In genomic region chr5:171673328-171673727, GRCh38 we compare ENCODE assay signal across 34 cellular contexts.
A peak's percentile ranks its signal among the peaks of the same experiment; 100 is the strongest.
DNase-seq lines count a peak whose midpoint lies in the region; ATAC-seq, FAIRE-seq and TF ChIP-seq lines count a peak whose summit lies in the region.
"Had no signal": no experiment of that assay in that cellular context is flagged by ENCODE, and none has a peak within 500 bp of the region (broad histone marks: within the 10 kb centered on the region; RNA-seq: fewer than 3 reads in every experiment).

No MANE protein-coding gene starts in this region.

- no peak for ATAC-seq in HG03175 (IDR thresholded peaks at IDR 0.05; ENCODE audit: unreplicated experiment)
- ATAC-seq: activated CD4-positive, alpha-beta T cell treated with anti-CD3 and anti-CD28 coated beads for 36 hours; activated CD8-positive, alpha-beta T cell treated with anti-CD3 and anti-CD28 coated beads, Interleukin-2, amount 10 ng/mL, durations not matched to agents 7 days and 5 days; activated naive CD4-positive, alpha-beta T cell treated with anti-CD3 and anti-CD28 coated beads, Interleukin-2, amount 50 U/mL, for 72 hours; left colon; mucosa of descending colon; natural killer cell treated with Interleukin-12 subunit alpha and Interleukin-12 subunit beta and Interleukin-15 and Interleukin-18, amount 100 ng/mL, for 72 hours had no signal

- H3K4me2 ChIP-seq in endothelial cell of umbilical vein (ENCODE audit: insufficient read depth, low read length) = no peak overlapping the region

- TF ChIP-seq CTCF in AG09319 (IDR thresholded peaks at IDR 0.05; ENCODE audit: low read depth, low read length) (no peak), endothelial cell of umbilical vein (IDR thresholded peaks at IDR 0.05; ENCODE audit: extremely low read depth in 1 of 2, insufficient read depth in 1 of 2, low read depth in 1 of 2, low read length in 2 of 2) (no peak)

- DNase-seq in AG09319 (ENCODE audit: extremely low read depth, low read depth) (peak; percentile 56), COR-L47 (lab: John Stamatoyannopoulos, UW) (peak; percentile 8), NCI-H69 (lab: John Stamatoyannopoulos, UW) (peak; percentile 33), endothelial cell of umbilical vein (ENCODE audit: low read depth, low spot score) (peak; percentile 57), germinal center (ENCODE audit: low spot score) (no peak), HAP-1 (ENCODE audit: low spot score in 2 of 2) (no peak)
- DNase-seq in stimulated activated CD4-positive, alpha-beta T cell treated with anti-CD3 and anti-CD28 coated beads, Interleukin-2, amount 100 ng/mL, for 24 hours = no peak
- DNase-seq: activated CD4-positive, alpha-beta T cell treated with anti-CD3 and anti-CD28 coated beads for 36 hours; activated CD8-positive, alpha-beta T cell treated with anti-CD3 and anti-CD28 coated beads, Interleukin-2, amount 10 ng/mL, durations not matched to agents 7 days and 5 days; activated effector memory CD4-positive, alpha-beta T cell treated with Interleukin-2 at 50 U/mL for 16 hours; activated T-cell treated with anti-CD3 and anti-CD28 coated beads for 4 hours; C1 segment of cervical spinal cord; DND-41; GF-D8; GM23248; HFFc6; KG1; left colon; mammary epithelial cell; MG63; mucosa of descending colon; NCI-H1436; NCI-H2171; NCI-H526; SIG-M5; stimulated activated naive CD4-positive, alpha-beta T cell treated with Interleukin-2 at 50 U/mL for 16 hours; T-helper 9 cell had no signal

- no TSS peak for BruUV-seq in endothelial cell of umbilical vein (replicated peaks; lab: Mats Ljungman, UMichigan)

- H3K4me1 ChIP-seq in endothelial cell of umbilical vein (ENCODE audit: control insufficient read depth, extremely low read depth, insufficient read depth, low read length) = peaks cover 1% of the 10 kb centered on the region
- no peaks in the 10 kb centered on the region for H3K4me1 ChIP-seq in HAP-1
- H3K4me1 ChIP-seq: suprapubic skin had no signal

- H3K36me3 ChIP-seq in endothelial cell of umbilical vein (ENCODE audit: control insufficient read depth in 2 of 2, extremely low read depth in 1 of 2, insufficient read depth in 2 of 2, low read length in 2 of 2) (no peaks in the 10 kb centered on the region), HAP-1 (replicated peaks) (no peaks in the 10 kb centered on the region)
- H3K36me3 ChIP-seq: MG63, suprapubic skin had no signal

- no peak overlapping the region for H3K9ac ChIP-seq in endothelial cell of umbilical vein (replicated peaks; ENCODE audit: extremely low read depth, insufficient read depth, low read length)
- H3K9ac ChIP-seq: GM23248 had no signal

- H3K79me2 ChIP-seq in endothelial cell of umbilical vein (ENCODE audit: control insufficient read depth, insufficient read depth, low read length) = no peaks in the 10 kb centered on the region

- in situ Hi-C loops in HAP-1 (cut with MboI; ENCODE audit: low sequenced_read_pairs) = no loop called here

- H4K20me1 ChIP-seq in endothelial cell of umbilical vein (replicated peaks; ENCODE audit: control insufficient read depth, extremely low read depth, insufficient read depth, low read length) = no peaks in the 10 kb centered on the region

- H3K27me3 ChIP-seq in endothelial cell of umbilical vein (ENCODE audit: control insufficient read depth in 2 of 2, insufficient read depth in 2 of 2, low read length in 2 of 2) (peaks cover 0 to 2% of the 10 kb centered on the region in 2 experiments), HAP-1 (ENCODE audit: low read depth) (0 out of 2 replicates have a peak, but pooled peaks cover 3% of the 10 kb centered on the region)
- H3K27me3 ChIP-seq: MG63, suprapubic skin had no signal

- CTCF ChIA-PET in endothelial cell of umbilical vein (lab: Charles Lee) = no interaction called here

- TF ChIP-seq POLR2A in endothelial cell of umbilical vein (IDR thresholded peaks at IDR 0.05; ENCODE audit: low read depth, low read length) = no peak

- no peaks in the 10 kb centered on the region for H3K9me1 ChIP-seq in endothelial cell of umbilical vein (replicated peaks; ENCODE audit: control insufficient read depth, extremely low read depth, insufficient read depth, low read length)

- no peak overlapping the region for H3K27ac ChIP-seq in endothelial cell of umbilical vein (ENCODE audit: insufficient read depth, low read depth, low read length)
- H3K27ac ChIP-seq: GM23248, suprapubic skin, VCaP had no signal

- no peak overlapping the region for H2AFZ ChIP-seq in endothelial cell of umbilical vein (ENCODE audit: low read depth, low read length)
- H2AFZ ChIP-seq: GM23248 had no signal

- POLR2A ChIA-PET in endothelial cell of umbilical vein (lab: Charles Lee) = no interaction called here

- no peak overlapping the region for H3K4me3 ChIP-seq in endothelial cell of umbilical vein (replicated peaks in 1 of 3; ENCODE audit: insufficient read depth in 1 of 3, low read depth in 1 of 3, low read length in 3 of 3)
- no peak overlapping the region for H3K4me3 ChIP-seq in HAP-1
- H3K4me3 ChIP-seq: GM23248, MG63, mucosa of descending colon, suprapubic skin had no signal

- no peak for FAIRE-seq in endothelial cell of umbilical vein (lab: Jason Lieb, UNC)
- FAIRE-seq: bronchial epithelial cell, RCC 7860 had no signal

- intact Hi-C loops in endothelial cell of umbilical vein (cut with micrococcal nuclease) = no loop called here

- H3K9me3 ChIP-seq in endothelial cell of umbilical vein (replicated peaks; ENCODE audit: control insufficient read depth, insufficient read depth, low read length) (no peaks in the 10 kb centered on the region), HAP-1 (no peaks in the 10 kb centered on the region)
- H3K9me3 ChIP-seq: MG63, mucosa of descending colon had no signal

- dilution Hi-C loops in endothelial cell of umbilical vein (cut with MboI; ENCODE audit: extremely low pct_ligation_motif_present, low sequenced_read_pairs) = no loop called here

TF ChIP-seq in endothelial cell of umbilical vein, 7 proteins besides CTCF, POLR2A, EP300 and RAD21:
- TF ChIP-seq EZH2 (IDR thresholded peaks at IDR 0.05; ENCODE audit: borderline replicate concordance, low read depth, low read length, severe bottlenecking) (no peak), MYC (IDR thresholded peaks at IDR 0.05; ENCODE audit: low read depth, low read length) (no peak), POLR2AphosphoS5 (IDR thresholded peaks at IDR 0.05; ENCODE audit: insufficient read depth, low read depth, low read length) (no peak), GATA2 (IDR thresholded peaks at IDR 0.05; ENCODE audit: insufficient read depth, insufficient read length, low read depth, low read length) (no peak), JUN (IDR thresholded peaks at IDR 0.05; ENCODE audit: borderline replicate concordance, insufficient read depth, insufficient read length, low read depth) (no peak), FOS (IDR thresholded peaks at IDR 0.05; ENCODE audit: borderline replicate concordance, insufficient read depth, low read length) (no peak)
- TF ChIP-seq, protein P1, sequence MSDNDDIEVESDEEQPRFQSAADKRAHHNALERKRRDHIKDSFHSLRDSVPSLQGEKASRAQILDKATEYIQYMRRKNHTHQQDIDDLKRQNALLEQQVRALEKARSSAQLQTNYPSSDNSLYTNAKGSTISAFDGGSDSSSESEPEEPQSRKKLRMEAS (IDR thresholded peaks at IDR 0.05; ENCODE audit: insufficient read depth, insufficient read length) = no peak
TF ChIP-seq in endothelial cell of umbilical vein: peak in this region for 0.

Comparison
In these comparisons a context has a peak if more than half of its experiments do, and no peak if none do; other contexts are left out.
1. DNase-seq: peak in AG09319 (single experiment), COR-L47 (single experiment), NCI-H69 (single experiment) and endothelial cell of umbilical vein (single experiment); none in stimulated activated CD4-positive, alpha-beta T cell treated with anti-CD3 and anti-CD28 coated beads, Interleukin-2, amount 100 ng/mL, for 24 hours (0 of 2), germinal center (single experiment) and HAP-1 (0 of 2).